Comparison of ENCODE assay signal across 8 cellular contexts in genomic region chr21:42495765-42496119, GRCh38. TPM values are rescaled to one million over a fixed set of nuclear protein-coding genes. Genes with fewer than 3 reads are reported as not detected.
DNase-seq lines count a peak whose midpoint lies in the region; ATAC-seq and TF ChIP-seq lines count a peak whose summit lies in the region.

No MANE protein-coding gene starts in this region.

- H3K9me3 ChIP-seq in HCT116 (ENCODE audit: control insufficient read depth in 1 of 2, insufficient read depth in 1 of 2, low read depth in 1 of 2, low read length in 2 of 2), result no peaks in the 10 kb centered on the region
- H3K9me3 ChIP-seq in PC-3 (ENCODE audit: low read length), result no peaks in the 10 kb centered on the region
- H3K9me3 ChIP-seq in esophagus (ENCODE audit: control insufficient read depth in 2 of 2, insufficient read depth in 1 of 2, low read depth in 1 of 2, low read length in 1 of 2), result no peaks in the 10 kb centered on the region

- peak overlapping the region; percentile 90 for H3K4me2 ChIP-seq in HCT116 (ENCODE audit: low read length)
- H3K4me2 ChIP-seq in PC-3 (ENCODE audit: low read length), result peak overlapping the region; percentile 95

- RAD21 ChIA-PET in HCT116 (lab: Charles Lee; ENCODE audit: low non-redundant PET in 1 of 2, low total read pairs in 2 of 2, uncharacterized antibody in 2 of 2, unreplicated experiment in 2 of 2), result no interaction called here

- in situ Hi-C loops in GM13977 (cut with MboI; ENCODE audit: low pct_unique_long_range_greater_than_20kb, low sequenced_read_pairs, unreplicated experiment), result no loop called here

- H4K20me1 ChIP-seq in HCT116 (ENCODE audit: insufficient read depth), result no peaks in the 10 kb centered on the region
- H4K20me1 ChIP-seq in PC-3 (ENCODE audit: low read length), result no peaks in the 10 kb centered on the region

- no peak for TF ChIP-seq RAD21 in HCT116 (IDR thresholded peaks at IDR 0.05; ENCODE audit: low read depth)

- no peak for TF ChIP-seq POLR2A in HCT116 (IDR thresholded peaks at IDR 0.05; ENCODE audit: borderline replicate concordance, extremely low read depth, insufficient read depth, insufficient read length)

- H3K27me3 ChIP-seq in HCT116 (ENCODE audit: insufficient read depth, low read length), result no peaks in the 10 kb centered on the region
- H3K27me3 ChIP-seq in PC-3 (ENCODE audit: low read length), result no peaks in the 10 kb centered on the region
- no peaks in the 10 kb centered on the region for H3K27me3 ChIP-seq in esophagus (ENCODE audit: control insufficient read depth in 1 of 2, insufficient read depth in 2 of 2, low read length in 2 of 2)

- H3K27ac ChIP-seq in HCT116 (ENCODE audit: low read depth, low read length), result no peak overlapping the region; the same call in 1 of the 2 replicates
- H3K27ac ChIP-seq in PC-3 (ENCODE audit: low read length), result 0 out of 2 replicates have a peak overlapping the region, but pooled peaks have one; percentile 12
- peak overlapping the region in 1 of 2 donors; percentile 74 for H3K27ac ChIP-seq in esophagus (ENCODE audit: low read depth in 2 of 2, low read length in 1 of 2)

- no TSS peak for BruUV-seq in HCT116 (replicated peaks; lab: Mats Ljungman, UMichigan)
- BruUV-seq in PC-3 (replicated peaks; lab: Mats Ljungman, UMichigan), result TSS peak; percentile 81

- CTCF ChIA-PET in HCT116 (lab: Charles Lee) (interaction anchor here (0.8 kb wide), 1 partner anchor 28 kb away, joined by 3 read pairs; no protein-coding TSS in a partner anchor), PC-3 (lab: Charles Lee) (no interaction called here)

- H3F3A ChIP-seq in PC-3 (ENCODE audit: low read length, unreplicated experiment), result no peaks in the 10 kb centered on the region

- peak; percentile 10 for ATAC-seq in HCT116
- peak; percentile 16 for ATAC-seq in PC-3

- 2% methylated on average over 18 of the region's 18 CpGs for WGBS in esophagus, 2 donors

- H3K36me3 ChIP-seq in HCT116 (ENCODE audit: control insufficient read depth in 1 of 2, insufficient read depth in 2 of 2, low read length in 2 of 2) (no peaks in the 10 kb centered on the region), PC-3 (ENCODE audit: low read depth, low read length) (no peaks in the 10 kb centered on the region), esophagus (ENCODE audit: control insufficient read depth in 2 of 2, insufficient read depth in 2 of 2, low read length in 1 of 2) (no peaks in the 10 kb centered on the region)

- intact Hi-C loops in HCT116 (cut with micrococcal nuclease), result no loop called here
- intact Hi-C loops in PC-3 (cut with micrococcal nuclease), result loop anchor here (1.0 to 2.0 kb wide), 3 partner anchors 19 to 29 kb away; no protein-coding TSS in a partner anchor

- H3K4me3 ChIP-seq in HCT116 (replicated peaks in 1 of 2; ENCODE audit: low read depth in 1 of 2, low read length in 2 of 2) (peak overlapping the region; percentile 51 to 66), PC-3 (ENCODE audit: low read length) (peak overlapping the region; percentile 66), esophagus (ENCODE audit: low read depth in 1 of 2, low read length in 2 of 2) (peak overlapping the region; percentile 55 to 58)

- H3K9ac ChIP-seq in HCT116 (ENCODE audit: low read length) (peak overlapping the region; percentile 55), PC-3 (ENCODE audit: low read length) (peak overlapping the region; percentile 44)

- no peaks in the 10 kb centered on the region for H3K9me2 ChIP-seq in HCT116 (ENCODE audit: insufficient read depth)
- no peaks in the 10 kb centered on the region for H3K9me2 ChIP-seq in PC-3 (replicated peaks; ENCODE audit: low read length)

- DNase-seq in DMS153 treated with DMSO at 0.1 percent for 48 hours (lab: John Stamatoyannopoulos, UW; ENCODE audit: unreplicated experiment), result peak; percentile 46
- DNase-seq in HCT116 (ENCODE audit: low read depth, low spot score), result no peak
- peak; percentile 16 for DNase-seq in PC-3
- peak; percentile 50 for DNase-seq in occipital lobe (lab: John Stamatoyannopoulos, UW)
- no peak for DNase-seq in GM13977 (ENCODE audit: low spot score)
- DNase-seq in HK-2 (ENCODE audit: unreplicated experiment), result no peak
- no peak for DNase-seq in NCI-H1694 (lab: John Stamatoyannopoulos, UW)

- H2AFZ ChIP-seq in HCT116 (ENCODE audit: low read depth, low read length, poor library complexity, severe bottlenecking) (peak overlapping the region; percentile 82), PC-3 (ENCODE audit: low read length) (peak overlapping the region; percentile 77)

- POLR2A ChIA-PET in HCT116 (lab: Charles Lee), result no interaction called here
- POLR2A ChIA-PET in PC-3 (lab: Charles Lee; ENCODE audit: unreplicated experiment), result interaction anchor here (0.5 kb wide), 1 partner anchor 27 kb away, joined by 8 read pairs; no protein-coding TSS in a partner anchor

- H3K4me1 ChIP-seq in HCT116 (ENCODE audit: control insufficient read depth in 1 of 2, insufficient read depth in 2 of 2, low read length in 2 of 2), result peaks cover 10 to 28% of the 10 kb centered on the region in 2 experiments; a peak in 3 of 4 replicates
- H3K4me1 ChIP-seq in PC-3 (ENCODE audit: insufficient read depth, low read length), result peaks cover 10% of the 10 kb centered on the region
- peaks cover 0 to 4% of the 10 kb centered on the region in 2 donors for H3K4me1 ChIP-seq in esophagus (ENCODE audit: control insufficient read depth in 2 of 2, insufficient read depth in 2 of 2, low read length in 1 of 2)

- H3K79me2 ChIP-seq in HCT116 (ENCODE audit: insufficient read depth, low read length) (no peaks in the 10 kb centered on the region), PC-3 (ENCODE audit: low read length) (no peaks in the 10 kb centered on the region)

- TF ChIP-seq CTCF in HCT116 (IDR thresholded peaks at IDR 0.05 in 2 of 3, conservative IDR thresholded peaks at IDR 0.05 in 1 of 3; ENCODE audit: borderline replicate concordance in 1 of 3, insufficient read depth in 1 of 3, low read depth in 2 of 3, low read length in 2 of 3) (no peak), PC-3 (conservative IDR thresholded peaks at IDR 0.05; ENCODE audit: low read depth, low read length) (no peak), GM13977 (IDR thresholded peaks at IDR 0.05; ENCODE audit: extremely low read depth, insufficient read depth, missing control alignments) (no peak)

TF ChIP-seq in HCT116, 20 proteins besides CTCF, POLR2A, EP300 and RAD21:
- peak; percentile 14; the same call in 1 of the 2 replicates for TF ChIP-seq MAX (IDR thresholded peaks at IDR 0.05)
- no peak for TF ChIP-seq EZH2 (IDR thresholded peaks at IDR 0.05)

RNA-seq across cellular contexts. Expression of gene RSPH1, which starts 0.3 kb away (rescaled TPM):
- total RNA-seq in HCT116 (2021; ENCODE audit: unreplicated experiment) (1.5 TPM), PC-3 (2014; rRNA removed) (0.51 and 0.98 TPM in 2 replicates), occipital lobe (0.16 TPM)
- polyA plus RNA-seq in HCT116 (2012), result 0.65 and 0.87 TPM in 2 replicates
- under 1 TPM; 0.20 to 0.53 TPM for polyA plus RNA-seq in esophagus

RNA-seq across cellular contexts. Expression of gene SLC37A1, which starts 17.9 kb away (rescaled TPM):
- total RNA-seq in HCT116 (2021; ENCODE audit: unreplicated experiment) (15.0 TPM), PC-3 (2014; rRNA removed) (34.2 and 38.3 TPM in 2 replicates), occipital lobe (24.5 TPM)
- polyA plus RNA-seq in HCT116 (2012), result 12.5 and 12.9 TPM in 2 replicates
- 10 to 100 TPM; 12.4 to 14.1 TPM for polyA plus RNA-seq in esophagus

Comparison
In these comparisons a context has a peak if more than half of its experiments do, and no peak if none do; other contexts are left out.
1. DNase-seq: peak in DMS153 treated with DMSO at 0.1 percent for 48 hours (single experiment), PC-3 (single experiment) and occipital lobe (single experiment); none in HCT116 (single experiment), GM13977 (single experiment), HK-2 (single experiment) and NCI-H1694 (single experiment).
2. Peak in every context shown above with its lines, with median percentiles within 50 percentile points of each other: H3K4me3 ChIP-seq.